39 cellular contexts compared by ENCODE assay signal in the genomic region with DNA sequence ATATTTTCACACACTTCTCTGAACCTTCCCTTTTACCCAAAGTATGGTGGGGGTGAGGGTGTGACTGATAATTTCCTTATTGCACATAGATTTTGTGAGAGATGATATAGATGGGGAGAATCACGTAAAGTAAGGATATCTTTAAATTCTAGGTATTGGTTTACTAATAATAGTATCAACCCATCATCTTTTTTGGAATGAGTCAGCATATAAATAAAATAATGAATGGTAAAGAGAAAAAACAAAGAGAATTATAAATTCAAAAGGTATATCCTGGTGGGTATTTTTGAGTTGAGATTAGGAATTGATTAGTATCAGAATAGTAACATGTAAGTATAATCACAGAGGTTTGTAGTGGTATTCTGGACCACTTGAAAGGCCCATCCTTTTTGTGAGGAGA. TPM values are rescaled to one million over a fixed set of nuclear protein-coding genes. Genes with fewer than 3 reads are reported as not detected.
"Had no signal": no experiment of that assay in that cellular context is flagged by ENCODE, and none has a peak within 500 bp of the region (broad histone marks: within the 10 kb centered on the region; RNA-seq: fewer than 3 reads in every experiment).

No MANE protein-coding gene starts in this region.

- H3K27ac Mint-ChIP-seq: activated naive CD4-positive, alpha-beta T cell treated with anti-CD3 and anti-CD28 coated beads for 36 hours; activated naive CD4-positive, alpha-beta T cell treated with anti-CD3 and anti-CD28 coated beads, Interleukin-2, amount 10 ng/mL, durations not matched to agents 7 days and 5 days; activated naive CD4-positive, alpha-beta T cell treated with anti-CD3 and anti-CD28 coated beads, Interleukin-2, amount 50 U/mL, for 24 hours; activated naive CD4-positive, alpha-beta T cell treated with anti-CD3 and anti-CD28 coated beads, Interleukin-2, amount 50 U/mL, for 72 hours; activated naive CD8-positive, alpha-beta T cell; activated naive CD8-positive, alpha-beta T cell treated with anti-CD3 and anti-CD28 coated beads for 36 hours; activated naive CD8-positive, alpha-beta T cell treated with anti-CD3 and anti-CD28 coated beads, Interleukin-2, amount 10 ng/mL, durations not matched to agents 7 days and 5 days; activated naive CD8-positive, alpha-beta T cell treated with anti-CD3 and anti-CD28 coated beads, Interleukin-2, amount 50 U/mL, for 24 hours; activated T-cell treated with anti-CD3 and anti-CD28 coated beads, Interleukin-2, amount 50 U/mL, for 24 hours; activated T-cell treated with anti-CD3 and anti-CD28 coated beads, Interleukin-2, amount 50 U/mL, for 72 hours; activated T-helper 1 cell treated with anti-CD3 and anti-CD28 coated beads, Interleukin-12 subunit alpha, Interleukin-12 subunit beta, Interleukin-2, Interleukin-4 antibody, amounts not matched to agents 30 ng/mL and 10 ng/mL and 1 ng/mL, durations not matched to agents 14 hours and 24 hours and 36 hours; activated T-helper 17 cell treated with anti-CD3 and anti-CD28 coated beads, Interleukin-2, amount 50 U/mL, for 72 hours; activated T-helper 2 cell treated with anti-CD3 and anti-CD28 coated beads, Interferon-gamma antibody, Interleukin-2, Interleukin-4, amounts not matched to agents 10 μg/mL and 5 μg/mL and 100 μg/mL, durations not matched to agents 14 hours and 24 hours and 36 hours; brain had no signal

- H3K4me3 ChIP-seq: adrenal gland, ascending aorta, breast epithelium, cardiac muscle cell had no signal

- H3K4me1 Mint-ChIP-seq: activated naive CD4-positive, alpha-beta T cell treated with anti-CD3 and anti-CD28 coated beads, Interleukin-2, amount 10 ng/mL, durations not matched to agents 7 days and 5 days; activated naive CD4-positive, alpha-beta T cell treated with anti-CD3 and anti-CD28 coated beads, Interleukin-2, amount 50 U/mL, for 24 hours; activated naive CD8-positive, alpha-beta T cell treated with anti-CD3 and anti-CD28 coated beads for 36 hours; activated naive CD8-positive, alpha-beta T cell treated with anti-CD3 and anti-CD28 coated beads, Interleukin-2, amount 10 ng/mL, durations not matched to agents 7 days and 5 days; activated naive CD8-positive, alpha-beta T cell treated with anti-CD3 and anti-CD28 coated beads, Interleukin-2, amount 50 U/mL, for 24 hours; activated T-helper 17 cell treated with anti-CD3 and anti-CD28 coated beads, Interleukin-2, amount 50 U/mL, for 72 hours; central memory CD8-positive, alpha-beta T cell had no signal

- H3K27ac ChIP-seq: adrenal gland, ascending aorta, brain microvascular endothelial cell, breast epithelium, cardiac muscle cell had no signal

- H3K9me3 Mint-ChIP-seq: activated naive CD4-positive, alpha-beta T cell treated with anti-CD3 and anti-CD28 coated beads for 36 hours; activated naive CD4-positive, alpha-beta T cell treated with anti-CD3 and anti-CD28 coated beads, Interleukin-2, amount 10 ng/mL, durations not matched to agents 7 days and 5 days; activated naive CD4-positive, alpha-beta T cell treated with anti-CD3 and anti-CD28 coated beads, Interleukin-2, amount 50 U/mL, for 24 hours; activated naive CD4-positive, alpha-beta T cell treated with anti-CD3 and anti-CD28 coated beads, Interleukin-2, amount 50 U/mL, for 72 hours; activated naive CD8-positive, alpha-beta T cell treated with anti-CD3 and anti-CD28 coated beads for 36 hours; activated naive CD8-positive, alpha-beta T cell treated with anti-CD3 and anti-CD28 coated beads, Interleukin-2, amount 10 ng/mL, durations not matched to agents 7 days and 5 days; activated naive CD8-positive, alpha-beta T cell treated with anti-CD3 and anti-CD28 coated beads, Interleukin-2, amount 50 U/mL, for 24 hours; activated T-cell treated with anti-CD3 and anti-CD28 coated beads, Interleukin-2, amount 50 U/mL, for 24 hours; activated T-cell treated with anti-CD3 and anti-CD28 coated beads, Interleukin-2, amount 50 U/mL, for 4 hours; activated T-cell treated with anti-CD3 and anti-CD28 coated beads, Interleukin-2, amount 50 U/mL, for 72 hours; activated T-helper 1 cell treated with anti-CD3 and anti-CD28 coated beads, Interleukin-12 subunit alpha, Interleukin-12 subunit beta, Interleukin-2, Interleukin-4 antibody, amounts not matched to agents 30 ng/mL and 10 ng/mL and 1 ng/mL, durations not matched to agents 14 hours and 24 hours and 36 hours; activated T-helper 17 cell treated with anti-CD3 and anti-CD28 coated beads, Interleukin-2, amount 50 U/mL, for 72 hours; activated T-helper 2 cell treated with anti-CD3 and anti-CD28 coated beads, Interferon-gamma antibody, Interleukin-2, Interleukin-4, amounts not matched to agents 10 μg/mL and 5 μg/mL and 100 μg/mL, durations not matched to agents 14 hours and 24 hours and 36 hours; brain; central memory CD8-positive, alpha-beta T cell had no signal

- H3K4me1 ChIP-seq: adrenal gland, ascending aorta, breast epithelium had no signal

- FAIRE-seq: astrocyte, bronchial epithelial cell, colon had no signal

- H3K36me3 Mint-ChIP-seq: activated naive CD4-positive, alpha-beta T cell treated with anti-CD3 and anti-CD28 coated beads, Interleukin-2, amount 10 ng/mL, durations not matched to agents 7 days and 5 days; activated naive CD4-positive, alpha-beta T cell treated with anti-CD3 and anti-CD28 coated beads, Interleukin-2, amount 50 U/mL, for 24 hours; activated naive CD4-positive, alpha-beta T cell treated with anti-CD3 and anti-CD28 coated beads, Interleukin-2, amount 50 U/mL, for 72 hours; activated naive CD8-positive, alpha-beta T cell; activated naive CD8-positive, alpha-beta T cell treated with anti-CD3 and anti-CD28 coated beads for 36 hours; activated naive CD8-positive, alpha-beta T cell treated with anti-CD3 and anti-CD28 coated beads, Interleukin-2, amount 10 ng/mL, durations not matched to agents 7 days and 5 days; brain had no signal

- H3K4me3 Mint-ChIP-seq: activated naive CD4-positive, alpha-beta T cell treated with anti-CD3 and anti-CD28 coated beads for 36 hours; activated naive CD4-positive, alpha-beta T cell treated with anti-CD3 and anti-CD28 coated beads, Interleukin-2, amount 10 ng/mL, durations not matched to agents 7 days and 5 days; activated naive CD4-positive, alpha-beta T cell treated with anti-CD3 and anti-CD28 coated beads, Interleukin-2, amount 50 U/mL, for 24 hours; activated naive CD8-positive, alpha-beta T cell; activated naive CD8-positive, alpha-beta T cell treated with anti-CD3 and anti-CD28 coated beads for 36 hours; activated naive CD8-positive, alpha-beta T cell treated with anti-CD3 and anti-CD28 coated beads, Interleukin-2, amount 10 ng/mL, durations not matched to agents 7 days and 5 days; activated naive CD8-positive, alpha-beta T cell treated with anti-CD3 and anti-CD28 coated beads, Interleukin-2, amount 50 U/mL, for 24 hours; activated T-cell treated with anti-CD3 and anti-CD28 coated beads, Interleukin-2, amount 50 U/mL, for 24 hours; activated T-cell treated with anti-CD3 and anti-CD28 coated beads, Interleukin-2, amount 50 U/mL, for 4 hours; activated T-cell treated with anti-CD3 and anti-CD28 coated beads, Interleukin-2, amount 50 U/mL, for 72 hours; activated T-helper 1 cell treated with anti-CD3 and anti-CD28 coated beads, Interleukin-12 subunit alpha, Interleukin-12 subunit beta, Interleukin-2, Interleukin-4 antibody, amounts not matched to agents 30 ng/mL and 10 ng/mL and 1 ng/mL, durations not matched to agents 14 hours and 24 hours and 36 hours; activated T-helper 17 cell treated with anti-CD3 and anti-CD28 coated beads, Interleukin-2, amount 50 U/mL, for 72 hours; brain; central memory CD8-positive, alpha-beta T cell had no signal

- DNase-seq: activated effector memory CD4-positive, alpha-beta T cell treated with anti-CD3 and anti-CD28 coated beads, Interleukin-2, amount 50 U/mL, for 16 hours; activated effector memory CD4-positive, alpha-beta T cell treated with Interleukin-2 at 50 U/mL for 16 hours; activated gamma-delta T cell; activated gamma-delta T cell treated with Interleukin-2 at 50 U/mL for 16 hours; activated naive CD4-positive, alpha-beta T cell; activated naive CD4-positive, alpha-beta T cell treated with anti-CD3 and anti-CD28 coated beads for 36 hours; activated naive CD4-positive, alpha-beta T cell treated with anti-CD3 and anti-CD28 coated beads, Interleukin-2, amount 10 ng/mL, durations not matched to agents 7 days and 5 days; activated naive CD4-positive, alpha-beta T cell treated with anti-CD3 and anti-CD28 coated beads, Interleukin-2, amount 50 U/mL, for 16 hours; activated naive CD4-positive, alpha-beta T cell treated with Interleukin-2 at 50 U/mL for 16 hours; activated naive CD8-positive, alpha-beta T cell treated with anti-CD3 and anti-CD28 coated beads for 36 hours; activated naive CD8-positive, alpha-beta T cell treated with anti-CD3 and anti-CD28 coated beads, Interleukin-2, amount 10 ng/mL, durations not matched to agents 7 days and 5 days; activated naive CD8-positive, alpha-beta T cell treated with anti-CD3 and anti-CD28 coated beads, Interleukin-2, amount 50 U/mL, for 24 hours; activated T-cell treated with anti-CD3 and anti-CD28 coated beads, Interleukin-2, amount 50 U/mL, for 24 hours; activated T-cell treated with anti-CD3 and anti-CD28 coated beads, Interleukin-2, amount 50 U/mL, for 4 hours; activated T-cell treated with anti-CD3 and anti-CD28 coated beads, Interleukin-2, amount 50 U/mL, for 48 hours; activated T-cell treated with anti-CD3 and anti-CD28 coated beads, Interleukin-2, amount 50 U/mL, for 72 hours; adrenal gland; amniotic stem cell; amygdala; anterior cingulate cortex; aorta; brain microvascular endothelial cell; caudate nucleus; central memory CD4-positive, alpha-beta T cell; cerebellar nuclear complex had no signal

- H3K36me3 ChIP-seq: adrenal gland, ascending aorta, brain microvascular endothelial cell, breast epithelium, cardiac muscle cell had no signal

- ATAC-seq: activated naive CD4-positive, alpha-beta T cell treated with anti-CD3 and anti-CD28 coated beads, Interleukin-2, amount 50 U/mL, for 72 hours; activated naive CD8-positive, alpha-beta T cell treated with anti-CD3 and anti-CD28 coated beads, Interleukin-2, amount 50 U/mL, for 24 hours; activated T-cell treated with anti-CD3 and anti-CD28 coated beads, Interleukin-2, amount 50 U/mL, for 4 hours; activated T-cell treated with anti-CD3 and anti-CD28 coated beads, Interleukin-2, amount 50 U/mL, for 72 hours; activated T-helper 17 cell treated with anti-CD3 and anti-CD28 coated beads, Interleukin-2, amount 50 U/mL, for 72 hours had no signal

- H3K27me3 Mint-ChIP-seq: activated naive CD4-positive, alpha-beta T cell treated with anti-CD3 and anti-CD28 coated beads, Interleukin-2, amount 10 ng/mL, durations not matched to agents 7 days and 5 days; activated T-cell treated with anti-CD3 and anti-CD28 coated beads, Interleukin-2, amount 50 U/mL, for 24 hours; activated T-helper 17 cell treated with anti-CD3 and anti-CD28 coated beads, Interleukin-2, amount 50 U/mL, for 72 hours; brain; central memory CD8-positive, alpha-beta T cell had no signal

- H3K27me3 ChIP-seq: adrenal gland, ascending aorta, brain microvascular endothelial cell, breast epithelium, cardiac muscle cell had no signal

- H3K9me3 ChIP-seq: adrenal gland, ascending aorta, breast epithelium had no signal

RNA-seq across cellular contexts. Expression of gene MACROD2, which starts 56.1 kb away (rescaled TPM):
- total RNA-seq: activated naive CD4-positive, alpha-beta T cell treated with anti-CD3 and anti-CD28 coated beads for 36 hours; activated naive CD4-positive, alpha-beta T cell treated with anti-CD3 and anti-CD28 coated beads, Interleukin-2, amount 50 U/mL, for 72 hours; activated naive CD8-positive, alpha-beta T cell treated with anti-CD3 and anti-CD28 coated beads, Interleukin-2, amount 10 ng/mL, durations not matched to agents 7 days and 5 days; activated T-cell treated with anti-CD3 and anti-CD28 coated beads, Interleukin-2, amount 50 U/mL, for 72 hours; activated T-helper 1 cell treated with anti-CD3 and anti-CD28 coated beads, Interleukin-12 subunit alpha, Interleukin-12 subunit beta, Interleukin-2, Interleukin-4 antibody, amounts not matched to agents 30 ng/mL and 10 ng/mL and 1 ng/mL, durations not matched to agents 14 hours and 24 hours and 36 hours; activated T-helper 17 cell treated with anti-CD3 and anti-CD28 coated beads, Interleukin-2, amount 50 U/mL, for 72 hours; activated T-helper 2 cell treated with anti-CD3 and anti-CD28 coated beads, Interferon-gamma antibody, Interleukin-2, Interleukin-4, amounts not matched to agents 10 μg/mL and 5 μg/mL and 100 μg/mL, durations not matched to agents 14 hours and 24 hours and 36 hours had no signal
